Comparison of ENCODE assay signal across 1 cellular context in the genomic region with DNA sequence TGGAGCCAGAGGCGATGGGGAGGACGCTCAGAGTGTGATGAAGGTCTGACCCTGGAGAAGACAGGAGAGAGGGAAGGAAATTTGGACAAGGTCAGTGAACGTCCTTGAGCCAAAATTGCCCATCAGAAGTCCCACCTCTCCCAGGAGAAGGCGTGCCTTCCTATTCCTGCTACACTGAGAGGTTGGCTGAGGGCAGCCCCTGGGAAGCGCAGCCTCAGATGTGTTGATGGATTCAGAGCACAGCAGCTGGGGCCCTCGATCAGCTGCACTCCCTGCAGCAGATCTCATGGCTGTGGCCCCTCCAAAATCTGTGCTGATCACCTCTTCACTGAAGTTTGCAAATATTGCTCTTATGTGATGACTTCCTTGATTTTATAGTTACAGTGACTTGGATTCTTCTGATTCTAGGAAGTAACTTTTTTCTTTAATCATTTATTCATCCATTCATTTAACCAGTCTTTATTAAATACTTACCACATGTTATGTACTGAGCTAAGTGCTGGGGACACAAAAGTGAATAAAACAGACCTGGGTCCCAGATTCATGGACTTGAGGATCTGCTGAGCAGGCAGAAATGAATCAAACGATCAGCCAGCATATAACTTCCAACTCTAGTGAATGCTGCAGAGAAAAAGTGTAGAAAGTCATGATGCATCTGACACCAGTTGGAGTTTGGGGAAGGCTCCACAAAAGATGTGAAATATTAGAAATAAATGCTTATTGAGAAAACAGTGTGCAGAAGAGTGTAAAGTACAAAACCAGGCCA.
TF ChIP-seq lines count a peak whose summit lies in the region.

No MANE protein-coding gene starts in this region.

TF ChIP-seq in HepG2, 621 proteins besides CTCF, POLR2A, EP300 and RAD21:
- no peak for TF ChIP-seq BRCA1 (CRISPR knock-in tag; IDR thresholded peaks at IDR 0.05)
- peak; percentile 82 for TF ChIP-seq MAFF (IDR thresholded peaks at IDR 0.05; ENCODE audit: low read depth, low read length)
- TF ChIP-seq GFI1 (CRISPR knock-in tag; IDR thresholded peaks at IDR 0.05; ENCODE audit: borderline replicate concordance), result no peak
- TF ChIP-seq MAFK (conservative IDR thresholded peaks at IDR 0.05 in 1 of 2, IDR thresholded peaks at IDR 0.05 in 1 of 2; ENCODE audit: low read length in 2 of 2), result peak; percentile 76 to 88
